ENCODE assay signal across 18 cellular contexts in genomic region chr14:30600907-30601578, GRCh38.
"Had no signal": no experiment of that assay in that cellular context is flagged by ENCODE, and none has a peak within 500 bp of the region (broad histone marks: within the 10 kb centered on the region; RNA-seq: fewer than 3 reads in every experiment).

No MANE protein-coding gene starts in this region.

- H3K27me3 Mint-ChIP-seq: activated CD4-positive, alpha-beta memory T cell treated with anti-CD3 and anti-CD28 coated beads for 36 hours had no signal

- H3K9me3 Mint-ChIP-seq: activated CD4-positive, alpha-beta memory T cell treated with anti-CD3 and anti-CD28 coated beads for 36 hours; activated naive CD4-positive, alpha-beta T cell treated with anti-CD3 and anti-CD28 coated beads for 36 hours; natural killer cell had no signal

- H3K27ac ChIP-seq: adrenal gland, cardiac muscle cell, gastroesophageal sphincter, transverse colon, vagina had no signal

- H3K4me1 Mint-ChIP-seq: natural killer cell had no signal

- H3K9me3 ChIP-seq: adrenal gland, gastroesophageal sphincter, mucosa of descending colon, transverse colon, vagina had no signal

- ATAC-seq: activated CD4-positive, CD25-positive, alpha-beta regulatory T cell treated with anti-CD3 and anti-CD28 coated beads, Interleukin-2, amount 50 U/mL, for 24 hours; gastroesophageal sphincter; left colon; mucosa of descending colon; natural killer cell; stimulated activated naive CD8-positive, alpha-beta T cell treated with anti-CD3 and anti-CD28 coated beads, Interleukin-15, Interleukin-2, amounts not matched to agents 100 U/mL and 50 U/mL, for 24 hours had no signal

- DNase-seq: activated CD4-positive, alpha-beta memory T cell treated with anti-CD3 and anti-CD28 coated beads for 36 hours; activated naive CD4-positive, alpha-beta T cell treated with anti-CD3 and anti-CD28 coated beads for 36 hours; adrenal gland; erythroblast; left colon; mucosa of descending colon; natural killer cell; nucleus accumbens; posterior cingulate gyrus; small intestine; stimulated activated CD4-positive, alpha-beta T cell treated with anti-CD3 and anti-CD28 coated beads, Interleukin-4, amount 100 ng/mL, for 24 hours; stimulated activated naive CD8-positive, alpha-beta T cell treated with anti-CD3 and anti-CD28 coated beads, Interleukin-15, Interleukin-2, amounts not matched to agents 100 U/mL and 50 U/mL, for 24 hours; T1000; transverse colon had no signal

- H3K27ac Mint-ChIP-seq: activated CD4-positive, alpha-beta memory T cell treated with anti-CD3 and anti-CD28 coated beads for 36 hours; activated naive CD4-positive, alpha-beta T cell treated with anti-CD3 and anti-CD28 coated beads for 36 hours had no signal

- H3K4me1 ChIP-seq: adrenal gland, gastroesophageal sphincter, transverse colon, vagina had no signal

- H3K36me3 Mint-ChIP-seq: natural killer cell had no signal

- H3K27me3 ChIP-seq: adrenal gland, cardiac muscle cell, gastroesophageal sphincter, transverse colon, vagina had no signal

- H3K4me3 ChIP-seq: adrenal gland, cardiac muscle cell, gastroesophageal sphincter, mucosa of descending colon, transverse colon, vagina had no signal

- H3K4me3 Mint-ChIP-seq: activated CD4-positive, alpha-beta memory T cell treated with anti-CD3 and anti-CD28 coated beads for 36 hours; activated naive CD4-positive, alpha-beta T cell treated with anti-CD3 and anti-CD28 coated beads for 36 hours; natural killer cell had no signal
